In the genomic region with DNA sequence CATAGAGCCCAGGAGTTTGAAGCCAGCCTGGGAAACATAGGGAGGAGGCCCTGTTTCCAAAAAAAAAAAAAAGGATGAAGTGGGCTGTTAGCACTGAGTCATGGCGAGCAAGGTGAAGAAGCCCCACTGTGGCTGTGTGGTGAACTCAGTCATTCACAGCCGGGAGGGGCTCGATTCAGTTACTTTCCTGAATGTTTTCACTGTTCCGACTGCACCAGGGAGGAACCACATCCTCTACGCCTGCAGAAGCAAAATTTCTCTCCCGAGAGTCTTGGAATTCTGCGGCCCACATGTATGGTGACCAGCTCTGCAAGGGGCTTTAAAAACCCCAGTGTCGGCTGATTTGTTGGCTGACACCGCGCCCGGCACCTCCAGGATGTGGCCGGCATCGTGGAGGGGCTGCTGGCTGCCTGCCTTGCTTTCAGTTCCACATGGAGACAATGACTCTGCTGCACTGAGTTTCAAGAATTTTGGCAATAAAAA, we compare ENCODE assay signal across 8 cellular contexts. TPM values are rescaled to one million over a fixed set of nuclear protein-coding genes. Genes with fewer than 3 reads are reported as not detected.
DNase-seq lines count a peak whose midpoint lies in the region; ATAC-seq and TF ChIP-seq lines count a peak whose summit lies in the region.

No MANE protein-coding gene starts in this region.

- H3K23me2 ChIP-seq in H9 (ENCODE audit: insufficient read length, low read depth, low read length, poor library complexity, severe bottlenecking), result no peaks in the 10 kb centered on the region

- no peak overlapping the region for H2BK20ac ChIP-seq in H9 (ENCODE audit: low read depth, low read length, poor library complexity, severe bottlenecking)

- no peak overlapping the region for H3K4me2 ChIP-seq in H9 (ENCODE audit: insufficient read depth, insufficient read length, low read length)

- no peak overlapping the region for H3K4ac ChIP-seq in H9 (ENCODE audit: low read depth, low read length)

- H3K27me3 Mint-ChIP-seq in CD14-positive monocyte (ENCODE audit: low read depth in 3 of 3) (peaks cover 0 to 1% (median 0%) of the 10 kb centered on the region in 3 donors), H9 (ENCODE audit: low read depth) (no peaks in the 10 kb centered on the region)
- H3K27me3 Mint-ChIP-seq in naive thymus-derived CD8-positive, alpha-beta T cell, result peaks cover 0 to 2% (median 0%) of the 10 kb centered on the region in 5 donors

- H3K18ac ChIP-seq in H9 (ENCODE audit: insufficient read length, low read depth, low read length), result no peak overlapping the region

- no peaks in the 10 kb centered on the region for H3K36me3 ChIP-seq in vagina

- no peak overlapping the region for H2AK5ac ChIP-seq in H9 (ENCODE audit: insufficient read length, low read length)

- POLR2A ChIA-PET in naive thymus-derived CD8-positive, alpha-beta T cell (lab: Charles Lee), result interaction anchor here (0.7 to 1.3 kb wide), 4 partner anchors 20 to 606 kb away, joined by 3 to 5 read pairs (median 3); no protein-coding TSS in a partner anchor

- WGBS in H9 (ENCODE audit: extremely low coverage, insufficient read length, low lambda C conversion rate), result no CpG with 5 or more reads among the region's 13 CpGs

- H3K27me3 ChIP-seq in vagina, result no peaks in the 10 kb centered on the region
- no peaks in the 10 kb centered on the region for H3K27me3 ChIP-seq in H9 (ENCODE audit: insufficient read depth, low read length)

- no peaks in the 10 kb centered on the region for H3K9me3 ChIP-seq in vagina
- H3K9me3 ChIP-seq in H9 (ENCODE audit: control insufficient read depth, low read depth, low read length), result no peaks in the 10 kb centered on the region

- TF ChIP-seq CTCF in CD14-positive monocyte (IDR thresholded peaks at IDR 0.05) (no peak), vagina (IDR thresholded peaks at IDR 0.05) (no peak), H9 (conservative IDR thresholded peaks at IDR 0.05) (no peak)

- no peak overlapping the region for H4K8ac ChIP-seq in H9 (replicated peaks; ENCODE audit: insufficient read length, low read depth, low read length)

- peaks cover 47% of the 10 kb centered on the region for H3K4me1 ChIP-seq in vagina
- peaks cover 2% of the 10 kb centered on the region; the same call in 1 of the 2 replicates for H3K4me1 ChIP-seq in H9 (ENCODE audit: insufficient read depth, low read length)

- no peak overlapping the region for H4K5ac ChIP-seq in H9 (ENCODE audit: insufficient read length, low read depth, low read length)

- peak; percentile 42 for ATAC-seq in GM21825 (IDR thresholded peaks at IDR 0.05; ENCODE audit: unreplicated experiment)
- ATAC-seq in naive thymus-derived CD8-positive, alpha-beta T cell, result peak; percentile 84

- intact Hi-C loops in CD14-positive monocyte (cut with micrococcal nuclease) (loop anchor here in 1 of 2 donors (10.0 kb wide), 1 partner anchor 142 kb away; the partner anchor contains the start of gene CERK), vagina (cut with DNase I) (no loop called here)

- H3K36me3 Mint-ChIP-seq in CD14-positive monocyte (peaks cover 0 to 13% of the 10 kb centered on the region in 2 donors), H9 (ENCODE audit: insufficient read depth in 1 of 3, low read depth in 3 of 3) (no peaks in the 10 kb centered on the region)
- H3K36me3 Mint-ChIP-seq in naive thymus-derived CD8-positive, alpha-beta T cell, result no peaks in the 10 kb centered on the region

- H3K4me3 Mint-ChIP-seq in CD14-positive monocyte (peak overlapping the region; percentile 74 to 83), H9 (no peak overlapping the region; a peak in 1 of 5 replicates)
- H3K4me3 Mint-ChIP-seq in naive thymus-derived CD8-positive, alpha-beta T cell, result peak overlapping the region; percentile 64 to 86 (median 80)

- no peak overlapping the region for H4K91ac ChIP-seq in H9 (ENCODE audit: insufficient read length, low read depth, low read length)

- H2BK120ac ChIP-seq in H9 (ENCODE audit: low read depth, low read length, poor library complexity, severe bottlenecking), result no peak overlapping the region

- H3K79me1 ChIP-seq in H9 (ENCODE audit: insufficient read depth, low read depth, low read length, poor library complexity, severe bottlenecking), result no peaks in the 10 kb centered on the region

- H3K9me3 Mint-ChIP-seq in CD14-positive monocyte, result no peaks in the 10 kb centered on the region
- H3K9me3 Mint-ChIP-seq in naive thymus-derived CD8-positive, alpha-beta T cell, result no peaks in the 10 kb centered on the region
- H3K9me3 Mint-ChIP-seq in H9, result no peaks in the 10 kb centered on the region

- H3K79me2 ChIP-seq in H9 (ENCODE audit: insufficient read depth, low read length), result no peaks in the 10 kb centered on the region

- no peak overlapping the region for H3K56ac ChIP-seq in H9 (ENCODE audit: insufficient read length, low read depth, low read length)

- H3K4me3 ChIP-seq in vagina, result no peak overlapping the region

- H3K27ac Mint-ChIP-seq in CD14-positive monocyte (peak overlapping the region; percentile 92 to 97 (median 96)), H9 (peak overlapping the region in 1 of 3 experiments; percentile 53; a peak in 2 of 7 replicates)
- peak overlapping the region in 8 of 10 donors; percentile 27 to 88 (median 78) for H3K27ac Mint-ChIP-seq in naive thymus-derived CD8-positive, alpha-beta T cell

- peaks cover 64% of the 10 kb centered on the region for H3K4me1 Mint-ChIP-seq in CD14-positive monocyte
- H3K4me1 Mint-ChIP-seq in naive thymus-derived CD8-positive, alpha-beta T cell, result peaks cover 11 to 39% (median 29%) of the 10 kb centered on the region in 4 donors
- peaks cover 22 to 38% of the 10 kb centered on the region in 2 experiments for H3K4me1 Mint-ChIP-seq in H9

- no peak overlapping the region for H2BK12ac ChIP-seq in H9 (ENCODE audit: insufficient read length, low read depth, low read length)

- H3K23ac ChIP-seq in H9 (ENCODE audit: insufficient read length, low read depth, low read length), result no peak overlapping the region

- no peak overlapping the region for H3K9ac ChIP-seq in H9 (ENCODE audit: extremely low read depth, insufficient read length, low read length)

- H3K27ac ChIP-seq in caudate nucleus (ENCODE audit: low read depth, low read length), result peak overlapping the region; percentile 66
- peak overlapping the region; percentile 18 for H3K27ac ChIP-seq in vagina
- H3K27ac ChIP-seq in H9 (ENCODE audit: insufficient read length, low read depth, low read length), result no peak overlapping the region

- H3T11ph ChIP-seq in H9 (ENCODE audit: low read length), result no peak overlapping the region

- no peak overlapping the region for H2AFZ ChIP-seq in H9 (ENCODE audit: low read length)

- DNase-seq in CD14-positive monocyte (ENCODE audit: low spot score), result peak; percentile 64
- peak; percentile 84 for DNase-seq in SIG-M5 treated with dmso at 0.1 percent for 504 hours (lab: John Stamatoyannopoulos, UW; ENCODE audit: unreplicated experiment)
- DNase-seq in caudate nucleus (lab: John Stamatoyannopoulos, UW), result peak in 12 of 61 donors; percentile 9 to 72 (median 29)
- DNase-seq in naive thymus-derived CD8-positive, alpha-beta T cell, result peak in 8 of 10 donors; percentile 17 to 66 (median 46)
- no peak for DNase-seq in vagina (ENCODE audit: extremely low spot score in 2 of 2)
- DNase-seq in H9, result no peak
- no peak for DNase-seq in NCI-H1092 (lab: John Stamatoyannopoulos, UW)

- H2BK5ac ChIP-seq in H9 (ENCODE audit: insufficient read length, low read length), result no peak overlapping the region

- no peak overlapping the region for H2BK15ac ChIP-seq in H9 (ENCODE audit: low read depth, low read length)

- no peak for TF ChIP-seq POLR2A in vagina (IDR thresholded peaks at IDR 0.05)

- H3K14ac ChIP-seq in H9 (ENCODE audit: insufficient read depth, low read length), result no peak overlapping the region; the same call in 1 of the 2 replicates

- no peaks in the 10 kb centered on the region for H4K20me1 ChIP-seq in H9 (ENCODE audit: control insufficient read depth, insufficient read depth, insufficient read length)

RNA-seq across cellular contexts. Expression of gene GRAMD4, which starts 27.8 kb away (rescaled TPM):
- 10 to 100 TPM in 1 of 2 donors, 1 to 10 TPM in 1; 9.5 to 12.6 TPM for polyA plus RNA-seq in CD14-positive monocyte
- total RNA-seq in naive thymus-derived CD8-positive, alpha-beta T cell, result 1 to 10 TPM; 5.9 to 7.6 TPM
- 1 to 10 TPM; 2.8 to 4.1 (median 3.4) TPM for polyA plus RNA-seq in naive thymus-derived CD8-positive, alpha-beta T cell
- total RNA-seq in vagina, result 28.7 TPM
- 19.8 and 20.4 TPM in 2 replicates for total RNA-seq in H9 (2021)

RNA-seq across cellular contexts. Expression of gene CELSR1, which starts 55.0 kb away (rescaled TPM):
- not detected for polyA plus RNA-seq in CD14-positive monocyte
- 1 to 10 TPM in 1 of 2 experiments, under 1 TPM in 1; 0.82 to 1.2 TPM for total RNA-seq in naive thymus-derived CD8-positive, alpha-beta T cell
- polyA plus RNA-seq in naive thymus-derived CD8-positive, alpha-beta T cell, result under 1 TPM; 0.19 to 0.66 (median 0.37) TPM
- total RNA-seq in vagina (32.9 TPM), H9 (2021) (21.2 and 22.6 TPM in 2 replicates)

Comparison
In these comparisons a context has a peak if more than half of its experiments do, and no peak if none do; other contexts are left out.
1. DNase-seq: peak in CD14-positive monocyte (single experiment), SIG-M5 treated with dmso at 0.1 percent for 504 hours (single experiment) and naive thymus-derived CD8-positive, alpha-beta T cell (8 of 10); none in vagina (0 of 2), H9 (single experiment) and NCI-H1092 (single experiment).
2. H3K4me3 Mint-ChIP-seq: peak in CD14-positive monocyte (2 of 2) and naive thymus-derived CD8-positive, alpha-beta T cell (10 of 10); none in H9 (0 of 2).
3. RNA of gene CELSR1, which starts 55.0 kb away (total RNA-seq): 32.9 TPM in vagina (single experiment) and 21.2 to 22.6 TPM in H9; 0.82 to 1.2 TPM in naive thymus-derived CD8-positive, alpha-beta T cell; every median in the first group is over 10 times any median in the second.